20 cellular contexts compared by ENCODE assay signal in genomic region chr18:13369353-13369752, GRCh38.
DNase-seq lines count a peak whose midpoint lies in the region; ATAC-seq and TF ChIP-seq lines count a peak whose summit lies in the region.
"Had no signal": no experiment of that assay in that cellular context is flagged by ENCODE, and none has a peak within 500 bp of the region (broad histone marks: within the 10 kb centered on the region; RNA-seq: fewer than 3 reads in every experiment).

No MANE protein-coding gene starts in this region.

- H4K91ac ChIP-seq in neuronal stem cell (ENCODE audit: low read depth, low read length, poor library complexity), result no peak overlapping the region

- H3K4ac ChIP-seq in neuronal stem cell (ENCODE audit: low read length), result no peak overlapping the region

- H3K4me1 Mint-ChIP-seq in CD4-positive, alpha-beta T cell (ENCODE audit: low read depth), result peaks cover 51% of the 10 kb centered on the region
- peaks cover 0 to 7% of the 10 kb centered on the region in 2 donors for H3K4me1 Mint-ChIP-seq in effector memory CD8-positive, alpha-beta T cell (ENCODE audit: low read depth in 2 of 2)
- peaks cover 47% of the 10 kb centered on the region for H3K4me1 Mint-ChIP-seq in activated naive CD4-positive, alpha-beta T cell treated with anti-CD3 and anti-CD28 coated beads, Interleukin-2, amount 10 ng/mL, durations not matched to agents 7 days and 5 days

- no peak overlapping the region for H2BK5ac ChIP-seq in neuronal stem cell (ENCODE audit: low read length)

- H3K18ac ChIP-seq in neuronal stem cell (ENCODE audit: low read length), result peak overlapping the region; percentile 23

- peak overlapping the region; percentile 66 for H3K27ac Mint-ChIP-seq in CD4-positive, alpha-beta T cell
- H3K27ac Mint-ChIP-seq in effector memory CD8-positive, alpha-beta T cell, result no peak overlapping the region
- H3K27ac Mint-ChIP-seq in activated naive CD4-positive, alpha-beta T cell treated with anti-CD3 and anti-CD28 coated beads, Interleukin-2, amount 10 ng/mL, durations not matched to agents 7 days and 5 days, result no peak overlapping the region
- H3K27ac Mint-ChIP-seq: T-helper 2 cell treated with Interferon-gamma antibody and Interleukin-4, amounts not matched to agents 5 μg/mL and 100 μg/mL, for 36 hours had no signal

- H3K4me2 ChIP-seq in BLaER1 (peak overlapping the region; percentile 48), neuronal stem cell (ENCODE audit: insufficient read depth, low read length, poor library complexity, severe bottlenecking) (no peak overlapping the region)

- H3K4me3 ChIP-seq in BLaER1 (no peak overlapping the region), colonic mucosa (no peak overlapping the region), neuronal stem cell (ENCODE audit: low read length in 2 of 2) (no peak overlapping the region)
- H3K4me3 ChIP-seq: dorsolateral prefrontal cortex, lung, pancreas, SK-N-MC, testis had no signal

- H3K27ac ChIP-seq in BLaER1 (peak overlapping the region; percentile 22), colonic mucosa (peak overlapping the region; percentile 19), neuronal stem cell (replicated peaks; ENCODE audit: low read length) (no peak overlapping the region)
- H3K27ac ChIP-seq in CD4-positive, alpha-beta T cell (ENCODE audit: low read depth, low read length), result no peak overlapping the region
- H3K27ac ChIP-seq: SK-N-MC, testis had no signal

- peaks cover 91% of the 10 kb centered on the region for H4K20me1 ChIP-seq in BLaER1

- intact Hi-C loops in CD4-positive, alpha-beta T cell (cut with DNase I, micrococcal nuclease), result no loop called here
- intact Hi-C loops in colonic mucosa (cut with DNase I), result loop anchor here (5.0 kb wide), 1 partner anchor 147 kb away; no protein-coding TSS in a partner anchor

- H3K9ac ChIP-seq in BLaER1 (no peak overlapping the region), colonic mucosa (ENCODE audit: low read depth in 2 of 2, low read length in 2 of 2) (peak overlapping the region in 1 of 2 donors; percentile 13), neuronal stem cell (ENCODE audit: low read depth, low read length, poor library complexity) (no peak overlapping the region)

- WGBS in neuronal stem cell (ENCODE audit: extremely low coverage in 2 of 2, insufficient read length in 2 of 2, insufficient replicate concordance in 1 of 2), 2 donors, result no CpG with 5 or more reads among the region's 9 CpGs

- H3K27me3 ChIP-seq in BLaER1, result no peaks in the 10 kb centered on the region
- H3K27me3 ChIP-seq in CD4-positive, alpha-beta T cell (ENCODE audit: control insufficient read depth, insufficient read depth, low read length), result no peaks in the 10 kb centered on the region
- H3K27me3 ChIP-seq in colonic mucosa, result no peaks in the 10 kb centered on the region
- H3K27me3 ChIP-seq in neuronal stem cell (ENCODE audit: control insufficient read depth in 3 of 3, insufficient read depth in 3 of 3, low read depth in 1 of 3, low read length in 3 of 3), result peaks cover 0 to 4% (median 0%) of the 10 kb centered on the region in 3 experiments
- H3K27me3 ChIP-seq: dorsolateral prefrontal cortex, pancreas, testis had no signal

- no peaks in the 10 kb centered on the region for H3K79me1 ChIP-seq in neuronal stem cell (ENCODE audit: low read depth, low read length)

- TF ChIP-seq CTCF in CD4-positive, alpha-beta T cell (IDR thresholded peaks at IDR 0.05), result no peak
- TF ChIP-seq CTCF in colonic mucosa (IDR thresholded peaks at IDR 0.05), result no peak

- H2BK15ac ChIP-seq in neuronal stem cell (ENCODE audit: low read length), result peak overlapping the region; percentile 22

- H3K27me3 Mint-ChIP-seq in CD4-positive, alpha-beta T cell, result no peaks in the 10 kb centered on the region
- peaks cover 15 to 20% of the 10 kb centered on the region in 2 donors for H3K27me3 Mint-ChIP-seq in effector memory CD8-positive, alpha-beta T cell
- H3K27me3 Mint-ChIP-seq in activated naive CD4-positive, alpha-beta T cell treated with anti-CD3 and anti-CD28 coated beads, Interleukin-2, amount 10 ng/mL, durations not matched to agents 7 days and 5 days, result no peaks in the 10 kb centered on the region

- H2BK120ac ChIP-seq in neuronal stem cell (ENCODE audit: low read depth, low read length), result no peak overlapping the region

- no peak overlapping the region for H2BK12ac ChIP-seq in neuronal stem cell (ENCODE audit: low read length)

- H2AK5ac ChIP-seq in neuronal stem cell (ENCODE audit: low read depth, low read length), result no peak overlapping the region

- no peaks in the 10 kb centered on the region for H3K9me3 Mint-ChIP-seq in CD4-positive, alpha-beta T cell
- H3K9me3 Mint-ChIP-seq in effector memory CD8-positive, alpha-beta T cell, result no peaks in the 10 kb centered on the region
- no peaks in the 10 kb centered on the region for H3K9me3 Mint-ChIP-seq in activated naive CD4-positive, alpha-beta T cell treated with anti-CD3 and anti-CD28 coated beads, Interleukin-2, amount 10 ng/mL, durations not matched to agents 7 days and 5 days
- H3K9me3 Mint-ChIP-seq: T-helper 2 cell treated with Interferon-gamma antibody and Interleukin-4, amounts not matched to agents 5 μg/mL and 100 μg/mL, for 36 hours; WTC11 had no signal

- peak overlapping the region; percentile 42 for H3K4me3 Mint-ChIP-seq in CD4-positive, alpha-beta T cell
- no peak overlapping the region for H3K4me3 Mint-ChIP-seq in effector memory CD8-positive, alpha-beta T cell
- no peak overlapping the region for H3K4me3 Mint-ChIP-seq in activated naive CD4-positive, alpha-beta T cell treated with anti-CD3 and anti-CD28 coated beads, Interleukin-2, amount 10 ng/mL, durations not matched to agents 7 days and 5 days
- H3K4me3 Mint-ChIP-seq: T-helper 2 cell treated with Interferon-gamma antibody and Interleukin-4, amounts not matched to agents 5 μg/mL and 100 μg/mL, for 36 hours; WTC11 had no signal

- CTCF ChIA-PET in CD4-positive, alpha-beta T cell (lab: Charles Lee), result no interaction called here
- CTCF ChIA-PET in activated naive CD4-positive, alpha-beta T cell treated with anti-CD3 and anti-CD28 coated beads, Interleukin-2, amount 10 ng/mL, durations not matched to agents 7 days and 5 days (lab: Charles Lee), result no interaction called here

- H3K4me1 ChIP-seq in BLaER1, result peaks cover 100% of the 10 kb centered on the region
- H3K4me1 ChIP-seq in colonic mucosa, result peaks cover 7% of the 10 kb centered on the region
- peaks cover 0 to 1% of the 10 kb centered on the region in 2 donors for H3K4me1 ChIP-seq in neuronal stem cell (ENCODE audit: control insufficient read depth in 2 of 2, insufficient read depth in 1 of 2, low read depth in 1 of 2, low read length in 2 of 2)
- H3K4me1 ChIP-seq: pancreas, testis had no signal

- no peak for DNase-seq in CD4-positive, alpha-beta T cell
- no peak for DNase-seq in colonic mucosa
- DNase-seq in neuronal stem cell (ENCODE audit: low spot score), result no peak
- DNase-seq in effector memory CD8-positive, alpha-beta T cell, result no peak
- DNase-seq in activated naive CD4-positive, alpha-beta T cell treated with anti-CD3 and anti-CD28 coated beads, Interleukin-2, amount 10 ng/mL, durations not matched to agents 7 days and 5 days, result no peak
- DNase-seq in UCSD-AML1 (lab: John Stamatoyannopoulos, UW; ENCODE audit: unreplicated experiment), result no peak
- DNase-seq: EL, erythroblast, foreskin melanocyte, hypothalamus, NCI-H2107, pancreas, testis had no signal

- H3K36me3 Mint-ChIP-seq in CD4-positive, alpha-beta T cell (ENCODE audit: low read depth), result no peaks in the 10 kb centered on the region
- H3K36me3 Mint-ChIP-seq in effector memory CD8-positive, alpha-beta T cell (ENCODE audit: insufficient read depth), result no peaks in the 10 kb centered on the region
- H3K36me3 Mint-ChIP-seq in activated naive CD4-positive, alpha-beta T cell treated with anti-CD3 and anti-CD28 coated beads, Interleukin-2, amount 10 ng/mL, durations not matched to agents 7 days and 5 days, result no peaks in the 10 kb centered on the region
- H3K36me3 Mint-ChIP-seq: WTC11 had no signal

- no peak overlapping the region for H2AFZ ChIP-seq in neuronal stem cell (ENCODE audit: low read length)

- H3K36me3 ChIP-seq in BLaER1 (peaks cover 52% of the 10 kb centered on the region), colonic mucosa (no peaks in the 10 kb centered on the region), neuronal stem cell (replicated peaks in 1 of 2; ENCODE audit: control insufficient read depth in 2 of 2, insufficient read depth in 2 of 2, low read length in 2 of 2) (no peaks in the 10 kb centered on the region)
- H3K36me3 ChIP-seq: pancreas had no signal

- H3K14ac ChIP-seq in neuronal stem cell (ENCODE audit: low read length), result no peak overlapping the region

- POLR2A ChIA-PET in CD4-positive, alpha-beta T cell (lab: Charles Lee), result no interaction called here

- H3K9me3 ChIP-seq in BLaER1, result no peaks in the 10 kb centered on the region
- no peaks in the 10 kb centered on the region for H3K9me3 ChIP-seq in CD4-positive, alpha-beta T cell (ENCODE audit: control insufficient read depth, low read length)
- H3K9me3 ChIP-seq in colonic mucosa, result no peaks in the 10 kb centered on the region
- no peaks in the 10 kb centered on the region for H3K9me3 ChIP-seq in neuronal stem cell (replicated peaks in 1 of 2; ENCODE audit: control insufficient read depth in 2 of 2, insufficient read depth in 1 of 2, low read depth in 1 of 2, low read length in 2 of 2)
- H3K9me3 ChIP-seq: pancreas, testis had no signal

- H3K23ac ChIP-seq in neuronal stem cell (ENCODE audit: low read depth, low read length, poor library complexity), result peak overlapping the region; percentile 18

- ATAC-seq in CD4-positive, alpha-beta T cell (ENCODE audit: poor library complexity), result no peak
- no peak for ATAC-seq in effector memory CD8-positive, alpha-beta T cell (replicated peaks)
- ATAC-seq: sciatic nerve, WTC11 had no signal

- no peak overlapping the region for H4K8ac ChIP-seq in neuronal stem cell (ENCODE audit: low read depth, low read length)

Comparison
In these comparisons a context has a peak if more than half of its experiments do, and no peak if none do; other contexts are left out.
1. H3K27ac ChIP-seq: peak in BLaER1 (single experiment) and colonic mucosa (single experiment); none in CD4-positive, alpha-beta T cell (single experiment) and neuronal stem cell (single experiment).